8 cellular contexts compared by ENCODE assay signal in the genomic region with DNA sequence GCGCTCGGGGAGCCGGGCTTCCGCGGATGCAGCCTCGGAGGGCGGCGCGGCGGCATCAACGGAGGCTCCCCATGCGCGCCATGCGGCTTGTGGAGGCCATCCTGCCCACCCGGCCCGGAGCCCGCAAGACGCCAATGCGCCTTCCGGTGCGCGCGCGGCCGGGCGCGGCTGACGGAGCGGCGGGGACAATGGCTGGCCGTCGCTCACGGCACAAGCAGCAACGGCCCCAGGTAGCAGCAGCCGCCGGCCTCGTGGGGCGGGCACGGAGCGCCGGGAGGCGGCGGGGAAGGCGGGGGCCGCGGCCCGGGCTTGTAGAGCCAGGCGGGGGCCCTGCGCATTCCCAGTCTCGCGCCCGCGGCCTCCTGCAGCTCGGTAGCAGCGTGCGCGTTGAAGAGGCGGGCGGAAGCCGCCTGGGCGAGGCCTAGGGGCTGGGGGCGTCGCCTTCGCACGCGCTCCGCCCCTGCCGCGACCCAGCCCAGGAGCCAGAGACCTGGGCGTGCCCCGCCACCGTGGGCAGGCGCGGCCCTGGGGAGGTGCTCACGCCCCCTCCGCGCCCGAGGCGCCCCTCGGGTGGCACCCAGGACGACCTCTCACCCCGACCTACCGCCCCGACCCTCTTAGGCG.
DNase-seq lines count a peak whose midpoint lies in the region; ATAC-seq and TF ChIP-seq lines count a peak whose summit lies in the region.
"Not testable (repeated sequence)": the region's sequence is repeated elsewhere in the genome, so short reads cannot be mapped to it uniquely, and the experiment has no call there.

No MANE protein-coding gene starts in this region.

- H3K36me3 Mint-ChIP-seq in Caco-2 (ENCODE audit: insufficient read depth, unreplicated experiment); activated T-cell treated with anti-CD3 and anti-CD28 coated beads, Interleukin-2, amount 50 U/mL, for 4 hours (ENCODE audit: insufficient read depth): not testable (repeated sequence)

- not testable (repeated sequence) for H3K9me3 Mint-ChIP-seq in Caco-2 (ENCODE audit: unreplicated experiment); activated T-cell treated with anti-CD3 and anti-CD28 coated beads, Interleukin-2, amount 50 U/mL, for 4 hours

- peak; percentile 94 for ATAC-seq in GM19043 (IDR thresholded peaks at IDR 0.05; ENCODE audit: low read depth, unreplicated experiment)
- ATAC-seq in GM21737 (IDR thresholded peaks at IDR 0.05; ENCODE audit: unreplicated experiment), result peak; percentile 96
- ATAC-seq in HG03039 (IDR thresholded peaks at IDR 0.05; ENCODE audit: unreplicated experiment), result peak; percentile 97
- ATAC-seq in HG03565 (IDR thresholded peaks at IDR 0.05; ENCODE audit: unreplicated experiment), result peak; percentile 94
- ATAC-seq in activated T-cell treated with anti-CD3 and anti-CD28 coated beads, Interleukin-2, amount 50 U/mL, for 4 hours, result peak; percentile 92 to 94
- ATAC-seq in heart right ventricle, result peak; percentile 44 to 91 (median 82)
- ATAC-seq in psoas muscle, result peak in 3 of 4 donors; percentile 36 to 55 (median 42)

- H3K4me1 Mint-ChIP-seq in Caco-2 (ENCODE audit: low read depth, unreplicated experiment); activated T-cell treated with anti-CD3 and anti-CD28 coated beads, Interleukin-2, amount 50 U/mL, for 4 hours (ENCODE audit: low read depth): not testable (repeated sequence)

- POLR2A ChIA-PET in Caco-2 (lab: Charles Lee), result not testable (repeated sequence)

- H3K27me3 ChIP-seq in Caco-2 (replicated peaks; ENCODE audit: control insufficient read depth, insufficient read depth, low read length); heart right ventricle; psoas muscle (ENCODE audit: insufficient read depth in 3 of 3, low read length in 2 of 3): not testable (repeated sequence)

- DNase-seq in Caco-2; activated T-cell treated with anti-CD3 and anti-CD28 coated beads, Interleukin-2, amount 50 U/mL, for 4 hours; heart right ventricle; psoas muscle: not testable (repeated sequence)

- H3K27ac Mint-ChIP-seq in Caco-2 (ENCODE audit: unreplicated experiment), result not testable (repeated sequence)

- not testable (repeated sequence) for H3K9me3 ChIP-seq in Caco-2, heart right ventricle, psoas muscle

- WGBS in heart right ventricle, 2 donors, result no CpG with 5 or more reads among the region's 85 CpGs
- WGBS in psoas muscle, 3 donors, result 0% methylated on average over 11 of the region's 85 CpGs; no CpG with 5 or more reads in 2 of the 3 donors

- BruUV-seq in Caco-2 (replicated peaks; lab: Mats Ljungman, UMichigan), result not testable (repeated sequence)

- TF ChIP-seq CTCF in Caco-2 (IDR thresholded peaks at IDR 0.05; ENCODE audit: insufficient read depth in 1 of 2, low read depth in 1 of 2, low read length in 1 of 2, severe bottlenecking in 1 of 2, unreplicated experiment in 1 of 2); heart right ventricle (IDR thresholded peaks at IDR 0.05); psoas muscle (IDR thresholded peaks at IDR 0.05): not testable (repeated sequence)

- H3K4me1 ChIP-seq in Caco-2, heart right ventricle, psoas muscle: not testable (repeated sequence)

- not testable (repeated sequence) for H3K27me3 Mint-ChIP-seq in Caco-2 (ENCODE audit: insufficient read depth, unreplicated experiment); activated T-cell treated with anti-CD3 and anti-CD28 coated beads, Interleukin-2, amount 50 U/mL, for 4 hours (ENCODE audit: low read depth)

- H3K4me3 Mint-ChIP-seq in Caco-2 (ENCODE audit: unreplicated experiment); activated T-cell treated with anti-CD3 and anti-CD28 coated beads, Interleukin-2, amount 50 U/mL, for 4 hours: not testable (repeated sequence)

- H3K4me3 ChIP-seq in Caco-2 (ENCODE audit: low read depth, low read length) (peak overlapping the region; percentile 30), heart right ventricle (peak overlapping the region in 7 of 10 donors; percentile 28 to 48 (median 40)), psoas muscle (peak overlapping the region; percentile 50)

- CTCF ChIA-PET in Caco-2 (lab: Charles Lee), result not testable (repeated sequence)

- H3K27ac ChIP-seq in heart right ventricle, psoas muscle: not testable (repeated sequence)

- intact Hi-C loops in Caco-2 (cut with micrococcal nuclease; ENCODE audit: unreplicated experiment); heart right ventricle (cut with DNase I); psoas muscle (cut with DNase I): not testable (repeated sequence)

- not testable (repeated sequence) for H3K36me3 ChIP-seq in Caco-2 (ENCODE audit: control insufficient read depth, insufficient read depth, low read length); heart right ventricle; psoas muscle (ENCODE audit: insufficient read depth in 1 of 2, low read depth in 1 of 2)

Comparison
In these comparisons a context has a peak if more than half of its experiments do, and no peak if none do; other contexts are left out.
1. ATAC-seq: peak in every context shown above with its lines; median percentile 97 in HG03039; 96 in GM21737; 94 in GM19043; 94 in HG03565; 93 in activated T-cell treated with anti-CD3 and anti-CD28 coated beads, Interleukin-2, amount 50 U/mL, for 4 hours; 82 in heart right ventricle; 42 in psoas muscle.